Comparison of ENCODE assay signal across 1 cellular context in the genomic region with DNA sequence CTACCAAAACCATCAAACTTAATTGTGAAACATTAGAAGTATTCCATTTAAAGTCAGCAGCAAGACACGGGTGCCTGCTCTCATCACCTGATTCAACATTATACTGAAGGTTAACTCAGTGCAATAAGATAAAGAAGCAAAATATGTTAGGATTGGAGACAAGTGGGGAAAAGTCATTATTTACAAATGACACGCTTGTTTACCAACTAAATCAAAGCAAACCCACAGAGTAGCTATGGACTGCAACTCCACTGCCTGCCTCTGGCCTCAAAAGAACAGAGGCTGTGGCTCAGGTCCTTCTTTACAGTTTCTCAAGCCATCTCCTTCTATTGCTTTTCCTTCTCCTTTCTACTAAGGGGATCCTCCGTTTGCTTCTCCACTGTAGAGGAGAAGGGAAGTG.
TF ChIP-seq lines count a peak whose summit lies in the region.

No MANE protein-coding gene starts in this region.

TF ChIP-seq in GM12878, 131 proteins besides CTCF, POLR2A, EP300 and RAD21:
- no peak for TF ChIP-seq ASH2L (IDR thresholded peaks at IDR 0.05; ENCODE audit: borderline replicate concordance, low read depth)
TF ChIP-seq in GM12878: peak in this region for 0.
